Comparison of ENCODE assay signal across 1 cellular context in genomic region chr11:66976048-66976467, GRCh38.
TF ChIP-seq lines count a peak whose summit lies in the region.

No MANE protein-coding gene starts in this region.

TF ChIP-seq in GM23338, 12 proteins besides CTCF, POLR2A, EP300 and RAD21 (continued from another document):
- 0 out of 2 replicates have a peak, but pooled peaks have one; percentile 38 for TF ChIP-seq ZNF462 (CRISPR knock-in tag; IDR thresholded peaks at IDR 0.05)
- TF ChIP-seq EZH2phosphoT487 (IDR thresholded peaks at IDR 0.05; ENCODE audit: unreplicated experiment): no peak
- TF ChIP-seq POLR2AphosphoS5 (IDR thresholded peaks at IDR 0.05; ENCODE audit: low read depth): no peak
- TF ChIP-seq EZH2 (IDR thresholded peaks at IDR 0.05; ENCODE audit: low read depth, unreplicated experiment): no peak
- TF ChIP-seq ZNF114 (CRISPR knock-in tag; IDR thresholded peaks at IDR 0.05): 0 out of 2 replicates have a peak, but pooled peaks have one; percentile 75
